In genomic region chr5:141003791-141004601, GRCh38 we compare ENCODE assay signal across 9 cellular contexts. TPM values are rescaled to one million over a fixed set of nuclear protein-coding genes. Genes with fewer than 3 reads are reported as not detected.
DNase-seq lines count a peak whose midpoint lies in the region; ATAC-seq and TF ChIP-seq lines count a peak whose summit lies in the region.
"Had no signal": no experiment of that assay in that cellular context is flagged by ENCODE, and none has a peak within 500 bp of the region (broad histone marks: within the 10 kb centered on the region; RNA-seq: fewer than 3 reads in every experiment).

No MANE protein-coding gene starts in this region.

- ATAC-seq in WTC11 = peak; percentile 62
- ATAC-seq in gastrocnemius medialis = no peak
- no peak for ATAC-seq in HG03442 (IDR thresholded peaks at IDR 0.05; ENCODE audit: unreplicated experiment)

- peaks cover 67% of the 10 kb centered on the region for H3K4me1 Mint-ChIP-seq in WTC11

- no peak overlapping the region for H3K18ac ChIP-seq in mesenchymal stem cell (ENCODE audit: low read depth in 1 of 2, low read length in 2 of 2)

- H4K91ac ChIP-seq in mesenchymal stem cell (ENCODE audit: low read length) = no peak overlapping the region

- H3K36me3 ChIP-seq in mesenchymal stem cell (ENCODE audit: control insufficient read depth in 1 of 2, insufficient read depth in 2 of 2, low read depth in 1 of 2, low read length in 2 of 2) (no peaks in the 10 kb centered on the region), gastrocnemius medialis (no peaks in the 10 kb centered on the region), suprapubic skin (no peaks in the 10 kb centered on the region)

- peaks cover 3% of the 10 kb centered on the region for H3K9me3 ChIP-seq in mesenchymal stem cell (ENCODE audit: control insufficient read depth, low read length)
- no peaks in the 10 kb centered on the region for H3K9me3 ChIP-seq in gastrocnemius medialis
- H3K9me3 ChIP-seq in suprapubic skin = no peaks in the 10 kb centered on the region

- H3K4me2 ChIP-seq in mesenchymal stem cell (ENCODE audit: low read length, poor library complexity, severe bottlenecking) = no peak overlapping the region

- H2BK5ac ChIP-seq in mesenchymal stem cell (ENCODE audit: low read depth, low read length, poor library complexity, severe bottlenecking) = no peak overlapping the region

- H3K9ac ChIP-seq in mesenchymal stem cell (ENCODE audit: low read length) = no peak overlapping the region

- no peak for TF ChIP-seq EP300 in suprapubic skin (IDR thresholded peaks at IDR 0.05)

- H3K27ac ChIP-seq in mesenchymal stem cell (ENCODE audit: low read length, poor library complexity, severe bottlenecking) = no peak overlapping the region
- H3K27ac ChIP-seq in gastrocnemius medialis = no peak overlapping the region
- no peak overlapping the region for H3K27ac ChIP-seq in suprapubic skin

- H2AFZ ChIP-seq in mesenchymal stem cell (ENCODE audit: low read depth, low read length) = no peak overlapping the region

- H3K4me3 ChIP-seq in mesenchymal stem cell (ENCODE audit: insufficient read depth in 1 of 2, low read depth in 1 of 2, low read length in 2 of 2) (no peak overlapping the region), gastrocnemius medialis (no peak overlapping the region), suprapubic skin (no peak overlapping the region)

- no peak overlapping the region for H4K8ac ChIP-seq in mesenchymal stem cell (ENCODE audit: low read length)

- H3K14ac ChIP-seq in mesenchymal stem cell (ENCODE audit: low read length in 2 of 2) = no peak overlapping the region

- WGBS in mesenchymal stem cell = 31% methylated on average over 3 of the region's 4 CpGs
- WGBS in suprapubic skin = 57% methylated on average over 4 of the region's 4 CpGs

- intact Hi-C loops in gastrocnemius medialis (cut with DNase I; ENCODE audit: low total_unique reads) = no loop called here

- no peak overlapping the region for H3K23ac ChIP-seq in mesenchymal stem cell (ENCODE audit: low read length in 2 of 2)

- no peak overlapping the region for H2BK12ac ChIP-seq in mesenchymal stem cell (ENCODE audit: low read length in 2 of 2)

- peak; percentile 75 for DNase-seq in DMS79 treated with DMSO at 0.1 percent for 48 hours (lab: John Stamatoyannopoulos, UW)
- DNase-seq in NCI-H2081 treated with DMSO at 0.1 percent for 48 hours (lab: John Stamatoyannopoulos, UW) = peak; percentile 58
- no peak for DNase-seq in WTC11 (ENCODE audit: low spot score)
- DNase-seq in mesenchymal stem cell = peak; percentile 47
- DNase-seq in AG08396 (ENCODE audit: low spot score) = no peak
- DNase-seq in gastrocnemius medialis = no peak
- DNase-seq in suprapubic skin (ENCODE audit: low spot score in 2 of 2) = no peak
- DNase-seq: Kasumi-1 had no signal

- peaks cover 10% of the 10 kb centered on the region; the same call in 1 of the 2 replicates for H3K36me3 Mint-ChIP-seq in WTC11

- no peak overlapping the region for H2AK5ac ChIP-seq in mesenchymal stem cell (ENCODE audit: low read length, severe bottlenecking)

- CTCF ChIA-PET in WTC11 (lab: Charles Lee) = interaction anchor here (0.8 to 7.3 kb wide), 12 partner anchors 13 to 218 kb away, joined by 3 to 86 read pairs (median 5); partner anchors contain the start of genes PCDHA1, PCDHA10, PCDHAC1 and PCDHAC2

- no peak overlapping the region for H2BK120ac ChIP-seq in mesenchymal stem cell (ENCODE audit: low read depth, low read length)

- H3K4me3 Mint-ChIP-seq in WTC11 = peak overlapping the region; percentile 33

- no peak overlapping the region for H2BK15ac ChIP-seq in mesenchymal stem cell (ENCODE audit: low read depth, poor library complexity, severe bottlenecking)

- H3K9me3 Mint-ChIP-seq in WTC11 = no peaks in the 10 kb centered on the region

- POLR2A ChIA-PET in WTC11 (lab: Charles Lee) = interaction anchor here (0.9 to 3.9 kb wide), 5 partner anchors 18 to 122 kb away, joined by 3 to 30 read pairs (median 7); partner anchors contain the start of genes PCDHAC1 and PCDHAC2

- H3K27me3 Mint-ChIP-seq in WTC11 (ENCODE audit: low read depth) = no peaks in the 10 kb centered on the region

- in situ Hi-C loops in gastrocnemius medialis (cut with MboI; ENCODE audit: low sequenced_read_pairs in 4 of 4) = no loop called here

- no peak overlapping the region for H3K4ac ChIP-seq in mesenchymal stem cell (ENCODE audit: low read depth in 1 of 2, low read length in 2 of 2)

- peaks cover 0 to 5% of the 10 kb centered on the region in 2 experiments for H3K27me3 ChIP-seq in mesenchymal stem cell (ENCODE audit: control insufficient read depth in 1 of 2, insufficient read depth in 1 of 2, low read length in 2 of 2)
- H3K27me3 ChIP-seq in gastrocnemius medialis = peaks cover 0 to 7% (median 4%) of the 10 kb centered on the region in 3 donors
- H3K27me3 ChIP-seq in suprapubic skin = peaks cover 3% of the 10 kb centered on the region

- peak overlapping the region; percentile 98 for H3K27ac Mint-ChIP-seq in WTC11

- TF ChIP-seq POLR2A in gastrocnemius medialis (IDR thresholded peaks at IDR 0.05) = no peak
- TF ChIP-seq POLR2A in suprapubic skin (IDR thresholded peaks at IDR 0.05) = no peak

- TF ChIP-seq CTCF in WTC11 (IDR thresholded peaks at IDR 0.05) = no peak
- no peak for TF ChIP-seq CTCF in gastrocnemius medialis (IDR thresholded peaks at IDR 0.05 in 4 of 5, conservative IDR thresholded peaks at IDR 0.05 in 1 of 5)
- TF ChIP-seq CTCF in suprapubic skin (IDR thresholded peaks at IDR 0.05) = no peak

- peaks cover 2% of the 10 kb centered on the region for H3K79me1 ChIP-seq in mesenchymal stem cell (replicated peaks; ENCODE audit: low read length, poor library complexity, severe bottlenecking)

- H3K4me1 ChIP-seq in mesenchymal stem cell (ENCODE audit: control insufficient read depth, insufficient read depth, low read depth, low read length) = peaks cover 4% of the 10 kb centered on the region
- no peaks in the 10 kb centered on the region for H3K4me1 ChIP-seq in gastrocnemius medialis
- H3K4me1 ChIP-seq in suprapubic skin = no peaks in the 10 kb centered on the region

TF ChIP-seq in WTC11, 78 proteins besides CTCF, POLR2A, EP300 and RAD21 (continues in another document):
- TF ChIP-seq SP1 (CRISPR knock-in tag; conservative IDR thresholded peaks at IDR 0.05) (peak; percentile 51; the same call in 1 of the 2 replicates), FOXP4 (CRISPR knock-in tag; IDR thresholded peaks at IDR 0.05) (0 out of 2 replicates have a peak, but pooled peaks have one; percentile 58), FOXJ3 (CRISPR knock-in tag; IDR thresholded peaks at IDR 0.05; ENCODE audit: borderline replicate concordance) (no peak), MAX (CRISPR knock-in tag; IDR thresholded peaks at IDR 0.05) (no peak; the same call in 1 of the 2 replicates), ETV6 (CRISPR knock-in tag; IDR thresholded peaks at IDR 0.05) (peak; percentile 72; the same call in 1 of the 2 replicates), ZNF423 (CRISPR knock-in tag; IDR thresholded peaks at IDR 0.05) (peak; percentile 72), NFE2L1 (CRISPR knock-in tag; IDR thresholded peaks at IDR 0.05) (peak; percentile 87)

RNA-seq across cellular contexts. Expression of gene PCDHAC2, which starts 37.7 kb away (rescaled TPM):
- 6.7 to 11.3 TPM (median 7.9 TPM) in 3 replicates for total RNA-seq in WTC11 (2021)
- polyA plus RNA-seq in mesenchymal stem cell (2013, experiment 1 of 2) = 8.2 TPM
- 1.8 TPM for polyA plus RNA-seq in mesenchymal stem cell (2013, experiment 2 of 2)
- total RNA-seq in gastrocnemius medialis = under 1 TPM in 2 of 4 donors, not detected in 2; 0.03 to 0.13 TPM
- under 1 TPM in 1 of 4 donors, not detected in 3; 0.13 TPM for total RNA-seq in suprapubic skin

RNA-seq across cellular contexts. Expression of gene PCDHB1, which starts 47.2 kb away (rescaled TPM):
- total RNA-seq in WTC11 (2021) (0.09 to 0.13 TPM (median 0.11 TPM) in 3 replicates), gastrocnemius medialis (not detected), suprapubic skin (not detected)
- polyA plus RNA-seq in mesenchymal stem cell (2013, experiment 1 of 2) = under 0.01 TPM
- polyA plus RNA-seq in mesenchymal stem cell (2013, experiment 2 of 2) = under 0.01 TPM

Comparison
In these comparisons a context has a peak if more than half of its experiments do, and no peak if none do; other contexts are left out.
1. DNase-seq: peak in DMS79 treated with DMSO at 0.1 percent for 48 hours (single experiment), NCI-H2081 treated with DMSO at 0.1 percent for 48 hours (single experiment) and mesenchymal stem cell (single experiment); none in WTC11 (single experiment), AG08396 (single experiment), gastrocnemius medialis (0 of 2) and suprapubic skin (0 of 2).